Comparison of ENCODE assay signal across 1 cellular context in genomic region chr7:20220824-20221547, GRCh38.
TF ChIP-seq lines count a peak whose summit lies in the region.

No MANE protein-coding gene starts in this region.

TF ChIP-seq in K562, 482 proteins besides CTCF, POLR2A, EP300 and RAD21 (continued from another document):
- TF ChIP-seq CBFA2T3 (IDR thresholded peaks at IDR 0.05): peak; percentile 51
- TF ChIP-seq BRD4 (IDR thresholded peaks at IDR 0.05): peak; percentile 23
- peak; percentile 74; the same call in 1 of the 2 replicates for TF ChIP-seq JUND (IDR thresholded peaks at IDR 0.05; ENCODE audit: borderline replicate concordance, low read depth, low read length)
- TF ChIP-seq JUND (tag; IDR thresholded peaks at IDR 0.05; ENCODE audit: borderline replicate concordance, low read depth, low read length): peak; percentile 70; the same call in 2 of the 3 replicates
- TF ChIP-seq MEIS2 (IDR thresholded peaks at IDR 0.05; ENCODE audit: partially characterized antibody): peak; percentile 90
- peak in 1 of 2 experiments; percentile 40; a peak in 1 of 4 replicates for TF ChIP-seq FOXK2 (conservative IDR thresholded peaks at IDR 0.05 in 1 of 2, IDR thresholded peaks at IDR 0.05 in 1 of 2; ENCODE audit: low read depth in 2 of 2)
- 0 out of 2 replicates have a peak, but pooled peaks have one; percentile 25 for TF ChIP-seq CREM (IDR thresholded peaks at IDR 0.05; ENCODE audit: low read depth)
- TF ChIP-seq KDM1A (IDR thresholded peaks at IDR 0.05): peak in 1 of 2 experiments; percentile 27; a peak in 1 of 4 replicates
- TF ChIP-seq PBX2 (CRISPR knock-in tag; IDR thresholded peaks at IDR 0.05; ENCODE audit: low read depth): no peak
- TF ChIP-seq PBX2 (tag; conservative IDR thresholded peaks at IDR 0.05; ENCODE audit: low read depth): peak; percentile 68; the same call in 1 of the 2 replicates
- peak; percentile 68 for TF ChIP-seq ARID1B (IDR thresholded peaks at IDR 0.05)
- no peak for TF ChIP-seq EZH2 (IDR thresholded peaks at IDR 0.05; ENCODE audit: borderline replicate concordance, low read depth, low read length)
- TF ChIP-seq CBFA2T2 (conservative IDR thresholded peaks at IDR 0.05): peak; percentile 28; the same call in 1 of the 2 replicates
TF ChIP-seq in K562: peak in this region for 43.
